Comparison of ENCODE assay signal across 8 cellular contexts in the genomic region with DNA sequence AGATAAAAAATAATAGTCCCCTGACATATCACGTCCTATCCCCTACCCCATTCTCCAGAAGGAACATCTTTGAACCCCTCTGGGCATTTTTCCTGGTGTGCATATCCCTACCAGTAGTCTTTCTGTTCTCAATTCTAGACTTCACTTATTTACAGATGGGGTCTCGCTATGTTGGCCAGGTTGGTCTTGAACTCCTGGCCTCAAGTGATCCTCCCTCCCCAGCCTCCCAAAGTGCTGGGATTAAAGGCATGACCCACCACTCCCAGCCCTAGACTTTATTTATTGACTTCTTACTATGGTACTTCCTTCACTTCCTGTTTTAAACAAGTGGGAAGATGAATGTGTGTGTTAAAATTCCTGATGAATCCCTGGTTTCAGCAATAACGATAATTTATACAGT. TPM values are rescaled to one million over a fixed set of nuclear protein-coding genes. Genes with fewer than 3 reads are reported as not detected.
A peak's percentile ranks its signal among the peaks of the same experiment; 100 is the strongest.
DNase-seq lines count a peak whose midpoint lies in the region; ATAC-seq lines count a peak whose summit lies in the region.

No MANE protein-coding gene starts in this region.

- peak overlapping the region in 4 of 5 donors; percentile 33 to 82 (median 73) for H3K4me3 ChIP-seq in subcutaneous abdominal adipose tissue (ENCODE audit: low read depth in 1 of 5, low read length in 5 of 5)

- no peaks in the 10 kb centered on the region for H3K27me3 Mint-ChIP-seq in T-helper 1 cell treated with Interleukin-12 subunit alpha and Interleukin-12 subunit beta and Interleukin-4 antibody, amounts not matched to agents 30 μg/mL and 1 μg/mL, for 36 hours (ENCODE audit: low read depth)
- no peaks in the 10 kb centered on the region for H3K27me3 Mint-ChIP-seq in activated T-helper 17 cell treated with anti-CD3 and anti-CD28 coated beads, Interleukin-2, amount 50 U/mL, for 72 hours
- H3K27me3 Mint-ChIP-seq in immature natural killer cell (ENCODE audit: low read depth in 3 of 3): peaks cover 2 to 8% (median 7%) of the 10 kb centered on the region in 3 donors

- peaks cover 0 to 6% (median 3%) of the 10 kb centered on the region in 5 donors for H3K27me3 ChIP-seq in subcutaneous abdominal adipose tissue (ENCODE audit: control insufficient read depth in 5 of 5, insufficient read depth in 4 of 5, low read length in 5 of 5)

- peak overlapping the region; percentile 85 for H3K4me3 Mint-ChIP-seq in T-helper 1 cell treated with Interleukin-12 subunit alpha and Interleukin-12 subunit beta and Interleukin-4 antibody, amounts not matched to agents 30 μg/mL and 1 μg/mL, for 36 hours
- H3K4me3 Mint-ChIP-seq in activated T-helper 17 cell treated with anti-CD3 and anti-CD28 coated beads, Interleukin-2, amount 50 U/mL, for 72 hours: peak overlapping the region; percentile 88
- peak overlapping the region; percentile 68 to 87 (median 80) for H3K4me3 Mint-ChIP-seq in immature natural killer cell

- peaks cover 5% of the 10 kb centered on the region for H3K9me3 Mint-ChIP-seq in T-helper 1 cell treated with Interleukin-12 subunit alpha and Interleukin-12 subunit beta and Interleukin-4 antibody, amounts not matched to agents 30 μg/mL and 1 μg/mL, for 36 hours
- H3K9me3 Mint-ChIP-seq in activated T-helper 17 cell treated with anti-CD3 and anti-CD28 coated beads, Interleukin-2, amount 50 U/mL, for 72 hours: no peaks in the 10 kb centered on the region
- H3K9me3 Mint-ChIP-seq in immature natural killer cell: no peaks in the 10 kb centered on the region

- H3K4me1 Mint-ChIP-seq in T-helper 1 cell treated with Interleukin-12 subunit alpha and Interleukin-12 subunit beta and Interleukin-4 antibody, amounts not matched to agents 30 μg/mL and 1 μg/mL, for 36 hours (ENCODE audit: low read depth): peaks cover 24% of the 10 kb centered on the region
- peaks cover 5% of the 10 kb centered on the region for H3K4me1 Mint-ChIP-seq in activated T-helper 17 cell treated with anti-CD3 and anti-CD28 coated beads, Interleukin-2, amount 50 U/mL, for 72 hours
- H3K4me1 Mint-ChIP-seq in immature natural killer cell: peaks cover 15 to 25% of the 10 kb centered on the region in 2 donors

- no peaks in the 10 kb centered on the region for H3K9me3 ChIP-seq in subcutaneous abdominal adipose tissue (ENCODE audit: control insufficient read depth in 5 of 5, low read length in 5 of 5)

- H3K27ac Mint-ChIP-seq in T-helper 1 cell treated with Interleukin-12 subunit alpha and Interleukin-12 subunit beta and Interleukin-4 antibody, amounts not matched to agents 30 μg/mL and 1 μg/mL, for 36 hours: peak overlapping the region; percentile 82
- peak overlapping the region; percentile 90 for H3K27ac Mint-ChIP-seq in activated T-helper 17 cell treated with anti-CD3 and anti-CD28 coated beads, Interleukin-2, amount 50 U/mL, for 72 hours
- peak overlapping the region; percentile 81 to 93 (median 90) for H3K27ac Mint-ChIP-seq in immature natural killer cell

- DNase-seq in T-helper 1 cell: no peak
- DNase-seq in immature natural killer cell: no peak
- DNase-seq in SHP77 (lab: John Stamatoyannopoulos, UW): no peak

- H3K4me1 ChIP-seq in subcutaneous abdominal adipose tissue (ENCODE audit: control insufficient read depth in 5 of 5, insufficient read depth in 5 of 5, low read length in 5 of 5): peaks cover 0 to 14% (median 10%) of the 10 kb centered on the region in 5 donors

- peaks cover 3 to 18% (median 7%) of the 10 kb centered on the region in 5 donors for H3K36me3 ChIP-seq in subcutaneous abdominal adipose tissue (ENCODE audit: control insufficient read depth in 5 of 5, insufficient read depth in 5 of 5, low read length in 5 of 5)

- peak overlapping the region; percentile 24 for H3K27ac ChIP-seq in subcutaneous abdominal adipose tissue (ENCODE audit: low read depth, low read length)

- peaks cover 7% of the 10 kb centered on the region for H3K36me3 Mint-ChIP-seq in T-helper 1 cell treated with Interleukin-12 subunit alpha and Interleukin-12 subunit beta and Interleukin-4 antibody, amounts not matched to agents 30 μg/mL and 1 μg/mL, for 36 hours (ENCODE audit: low read depth)
- H3K36me3 Mint-ChIP-seq in activated T-helper 17 cell treated with anti-CD3 and anti-CD28 coated beads, Interleukin-2, amount 50 U/mL, for 72 hours (ENCODE audit: low read depth): no peaks in the 10 kb centered on the region
- no peaks in the 10 kb centered on the region for H3K36me3 Mint-ChIP-seq in immature natural killer cell

- peak overlapping the region in 1 of 5 donors; percentile 4 for H3K9ac ChIP-seq in subcutaneous abdominal adipose tissue (ENCODE audit: low read length in 5 of 5)

- no peak for ATAC-seq in activated T-helper 17 cell treated with anti-CD3 and anti-CD28 coated beads, Interleukin-2, amount 50 U/mL, for 72 hours (replicated peaks)
- ATAC-seq in HG03280 (IDR thresholded peaks at IDR 0.05; ENCODE audit: unreplicated experiment): no peak
- ATAC-seq in GM19023 (IDR thresholded peaks at IDR 0.05; ENCODE audit: unreplicated experiment): no peak

RNA-seq across cellular contexts. Expression of gene RRAGB, which starts 0.6 kb away (rescaled TPM):
- 1 to 10 TPM; 7.3 to 10.0 TPM for total RNA-seq in activated T-helper 17 cell treated with anti-CD3 and anti-CD28 coated beads, Interleukin-2, amount 50 U/mL, for 72 hours
- polyA plus RNA-seq in immature natural killer cell: 10 to 100 TPM in 1 of 3 donors, 1 to 10 TPM in 2; 6.9 to 10.8 (median 9.8) TPM
